ENCODE assay signal across 1 cellular context in the genomic region with DNA sequence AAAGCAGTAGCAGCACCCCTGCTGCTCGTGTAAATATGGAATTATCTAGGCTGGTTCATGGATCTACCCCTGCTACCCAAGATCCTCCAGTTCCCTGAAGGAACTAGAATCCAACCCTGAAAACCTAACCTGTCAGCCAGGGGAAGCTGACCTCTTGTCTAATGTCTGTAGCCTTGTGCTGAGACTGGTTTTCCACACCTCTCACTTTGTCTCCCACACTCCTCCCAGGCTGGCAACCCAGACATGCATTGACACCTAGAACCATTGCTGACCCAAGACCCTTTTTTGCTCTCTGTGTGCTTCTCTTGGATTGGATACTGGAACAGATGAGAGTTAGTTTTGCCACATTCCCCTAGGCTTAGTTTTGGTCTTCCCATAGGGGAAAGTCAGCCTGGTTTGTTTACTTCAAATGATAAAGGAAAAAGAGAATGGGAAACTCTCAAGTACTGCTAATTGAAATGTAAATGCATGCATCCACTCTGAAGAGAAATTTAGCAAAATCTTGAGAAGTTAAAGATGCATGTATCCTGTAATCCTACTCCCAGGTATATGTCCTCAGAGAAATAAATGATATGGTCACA.
A peak's percentile ranks its signal among the peaks of the same experiment; 100 is the strongest.
TF ChIP-seq lines count a peak whose summit lies in the region.

No MANE protein-coding gene starts in this region.

TF ChIP-seq in WTC11, 78 proteins besides CTCF, POLR2A, EP300 and RAD21 (continued from another document):
- TF ChIP-seq, protein P1, sequence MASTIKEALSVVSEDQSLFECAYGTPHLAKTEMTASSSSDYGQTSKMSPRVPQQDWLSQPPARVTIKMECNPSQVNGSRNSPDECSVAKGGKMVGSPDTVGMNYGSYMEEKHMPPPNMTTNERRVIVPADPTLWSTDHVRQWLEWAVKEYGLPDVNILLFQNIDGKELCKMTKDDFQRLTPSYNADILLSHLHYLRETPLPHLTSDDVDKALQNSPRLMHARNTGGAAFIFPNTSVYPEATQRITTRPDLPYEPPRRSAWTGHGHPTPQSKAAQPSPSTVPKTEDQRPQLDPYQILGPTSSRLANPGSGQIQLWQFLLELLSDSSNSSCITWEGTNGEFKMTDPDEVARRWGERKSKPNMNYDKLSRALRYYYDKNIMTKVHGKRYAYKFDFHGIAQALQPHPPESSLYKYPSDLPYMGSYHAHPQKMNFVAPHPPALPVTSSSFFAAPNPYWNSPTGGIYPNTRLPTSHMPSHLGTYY (CRISPR knock-in tag; IDR thresholded peaks at IDR 0.05) = no peak
- TF ChIP-seq NFYB (CRISPR knock-in tag; conservative IDR thresholded peaks at IDR 0.05; ENCODE audit: low read depth) (no peak), ETV6 (CRISPR knock-in tag; IDR thresholded peaks at IDR 0.05) (0 out of 2 replicates have a peak, but pooled peaks have one; percentile 34), FOXK1 (CRISPR knock-in tag; IDR thresholded peaks at IDR 0.05) (0 out of 2 replicates have a peak, but pooled peaks have one; percentile 14)
